In genomic region chr10:101231912-101232689, GRCh38 we compare ENCODE assay signal across 20 cellular contexts. TPM values are rescaled to one million over a fixed set of nuclear protein-coding genes. Genes with fewer than 3 reads are reported as not detected.
A peak's percentile ranks its signal among the peaks of the same experiment; 100 is the strongest.
DNase-seq lines count a peak whose midpoint lies in the region; ATAC-seq, FAIRE-seq and TF ChIP-seq lines count a peak whose summit lies in the region.
"Had no signal": no experiment of that assay in that cellular context is flagged by ENCODE, and none has a peak within 500 bp of the region (broad histone marks: within the 10 kb centered on the region; RNA-seq: fewer than 3 reads in every experiment).

No MANE protein-coding gene starts in this region.

- DNase-seq in GM23338 (ENCODE audit: low spot score) (no peak), H1 (ENCODE audit: low read depth in 1 of 2, low spot score in 2 of 2) (no peak), aorta (no peak), SK-N-DZ (ENCODE audit: low spot score) (no peak)
- DNase-seq: ACHN; BE2C; C1 segment of cervical spinal cord; CD4-positive, CD25-positive, alpha-beta regulatory T cell; CD8-positive, alpha-beta memory T cell; COR-L47; GOT3; H9 had no signal

- H3K23me2 ChIP-seq in H1 (ENCODE audit: low read depth, low read length) = peaks cover 7% of the 10 kb centered on the region; the same call in 1 of the 2 replicates

- no peaks in the 10 kb centered on the region for H3K79me1 ChIP-seq in H1 (ENCODE audit: low read depth, low read length)

- H4K5ac ChIP-seq in H1 (ENCODE audit: insufficient read length, low read depth, low read length) = no peak overlapping the region

- intact Hi-C loops in aorta (cut with DNase I) = no loop called here

- H2BK5ac ChIP-seq in H1 (ENCODE audit: low read depth, low read length) = no peak overlapping the region

- no peak overlapping the region for H3K56ac ChIP-seq in H1 (replicated peaks; ENCODE audit: insufficient read length, low read depth, low read length)

- TF ChIP-seq POLR2A in H1 (IDR thresholded peaks at IDR 0.05; ENCODE audit: control extremely low read depth in 1 of 2, low read depth in 2 of 2, low read length in 2 of 2) = no peak

- H3K36me3 Mint-ChIP-seq in GM23338 (ENCODE audit: low read depth) (no peaks in the 10 kb centered on the region), nephron (ENCODE audit: low read depth) (no peaks in the 10 kb centered on the region)
- H3K36me3 Mint-ChIP-seq: CD4-positive, CD25-positive, alpha-beta regulatory T cell had no signal

- ATAC-seq in GM23338 (no peak), aorta (ENCODE audit: low FRiP score) (no peak), HG03108 (IDR thresholded peaks at IDR 0.05; ENCODE audit: unreplicated experiment) (no peak)

- H3K27me3 ChIP-seq in GM23338 (ENCODE audit: insufficient read depth) (peaks cover 100% of the 10 kb centered on the region), H1 (replicated peaks in 1 of 4; ENCODE audit: control insufficient read depth in 3 of 4, extremely low read depth in 1 of 4, insufficient read depth in 3 of 4, low read length in 3 of 4) (peaks cover 99 to 100% (median 100%) of the 10 kb centered on the region in 4 experiments), skeletal muscle tissue (ENCODE audit: control insufficient read depth in 3 of 3, insufficient read depth in 3 of 3, low read length in 3 of 3) (peaks cover 37 to 74% (median 62%) of the 10 kb centered on the region in 3 donors), aorta (ENCODE audit: control insufficient read depth in 1 of 2, insufficient read depth in 2 of 2, low read length in 1 of 2) (no peaks in the 10 kb centered on the region)

- POLR2A ChIA-PET in H1 (lab: Charles Lee; ENCODE audit: partially characterized antibody) = no interaction called here

- no peaks in the 10 kb centered on the region for H3K36me3 ChIP-seq in GM23338 (ENCODE audit: insufficient read depth)
- peaks cover 0 to 12% (median 0%) of the 10 kb centered on the region in 4 experiments; a peak in 1 of 8 replicates for H3K36me3 ChIP-seq in H1 (ENCODE audit: control insufficient read depth in 2 of 4, insufficient read depth in 4 of 4, low read length in 3 of 4)
- H3K36me3 ChIP-seq in skeletal muscle tissue (ENCODE audit: control insufficient read depth in 3 of 3, insufficient read depth in 3 of 3, low read length in 3 of 3) = no peaks in the 10 kb centered on the region
- H3K36me3 ChIP-seq in aorta (ENCODE audit: control insufficient read depth in 1 of 2, insufficient read depth in 2 of 2, low read length in 1 of 2) = no peaks in the 10 kb centered on the region
- H3K36me3 ChIP-seq: BE2C had no signal

- H2AFZ ChIP-seq in GM23338 = no peak overlapping the region
- no peak overlapping the region for H2AFZ ChIP-seq in H1 (ENCODE audit: low read length)

- no peak for TF ChIP-seq EP300 in H1 (IDR thresholded peaks at IDR 0.05; ENCODE audit: borderline replicate concordance in 1 of 2, low read depth in 2 of 2, low read length in 2 of 2)

- no peak overlapping the region for H3K27ac Mint-ChIP-seq in GM23338
- H3K27ac Mint-ChIP-seq in nephron = no peak overlapping the region
- H3K27ac Mint-ChIP-seq: CD4-positive, CD25-positive, alpha-beta regulatory T cell; CD8-positive, alpha-beta memory T cell had no signal

- H3K9me3 ChIP-seq in H1 (ENCODE audit: insufficient read depth in 2 of 2, low read depth in 1 of 2, low read length in 1 of 2) (0 out of 4 replicates have a peak, but pooled peaks cover 0 to 4% of the 10 kb centered on the region in 2 experiments), skeletal muscle tissue (ENCODE audit: control insufficient read depth in 3 of 3, low read length in 3 of 3) (no peaks in the 10 kb centered on the region), aorta (ENCODE audit: control insufficient read depth, low read length) (no peaks in the 10 kb centered on the region)
- H3K9me3 ChIP-seq: BE2C had no signal

- H3K9me3 Mint-ChIP-seq in GM23338 (peaks cover 11% of the 10 kb centered on the region; the same call in 2 of the 3 replicates), nephron (no peaks in the 10 kb centered on the region)
- H3K9me3 Mint-ChIP-seq: CD8-positive, alpha-beta memory T cell had no signal

- no peaks in the 10 kb centered on the region for H3K79me2 ChIP-seq in GM23338 (replicated peaks; ENCODE audit: insufficient read depth)
- no peaks in the 10 kb centered on the region for H3K79me2 ChIP-seq in H1 (ENCODE audit: control insufficient read depth in 1 of 2, insufficient read depth in 2 of 2, low read length in 2 of 2)

- no peak overlapping the region for H2BK15ac ChIP-seq in H1 (ENCODE audit: low read length)

- H3K4me1 ChIP-seq in GM23338 (ENCODE audit: insufficient read depth) (peaks cover 25% of the 10 kb centered on the region; the same call in 1 of the 2 replicates), H1 (replicated peaks in 1 of 4; ENCODE audit: control insufficient read depth in 3 of 4, insufficient read depth in 4 of 4, low read length in 3 of 4) (peaks cover 3 to 29% (median 7%) of the 10 kb centered on the region in 4 experiments), skeletal muscle tissue (ENCODE audit: control insufficient read depth in 3 of 3, insufficient read depth in 3 of 3, low read length in 3 of 3) (peaks cover 39 to 58% (median 45%) of the 10 kb centered on the region in 3 donors), aorta (ENCODE audit: control insufficient read depth in 1 of 2, insufficient read depth in 2 of 2, low read length in 2 of 2) (no peaks in the 10 kb centered on the region)
- H3K4me1 ChIP-seq: BE2C had no signal

- H2BK120ac ChIP-seq in H1 (replicated peaks; ENCODE audit: low read depth, low read length) = no peak overlapping the region

- H2AK5ac ChIP-seq in H1 (ENCODE audit: low read depth, low read length) = 0 out of 2 replicates have a peak overlapping the region, but pooled peaks have one; percentile 7

- TF ChIP-seq CTCF in GM23338 (conservative IDR thresholded peaks at IDR 0.05; ENCODE audit: low read depth in 2 of 2) (no peak), H1 (IDR thresholded peaks at IDR 0.05; ENCODE audit: control extremely low read depth in 1 of 3, insufficient read depth in 1 of 3, low read depth in 1 of 3, low read length in 3 of 3) (no peak), nephron (IDR thresholded peaks at IDR 0.05; ENCODE audit: unreplicated experiment in 3 of 3) (no peak)

- H3K4me1 Mint-ChIP-seq in GM23338 = peaks cover 31% of the 10 kb centered on the region
- peaks cover 27% of the 10 kb centered on the region for H3K4me1 Mint-ChIP-seq in nephron

- H3K27me3 Mint-ChIP-seq in GM23338 (ENCODE audit: insufficient read depth, low read depth, poor library complexity) = peaks cover 98% of the 10 kb centered on the region
- H3K27me3 Mint-ChIP-seq in nephron (ENCODE audit: low read depth) = peaks cover 97% of the 10 kb centered on the region

- H4K20me1 ChIP-seq in GM23338 (replicated peaks; ENCODE audit: insufficient read depth) (peaks cover 15% of the 10 kb centered on the region), H1 (replicated peaks in 1 of 2; ENCODE audit: control insufficient read depth in 1 of 2, insufficient read depth in 2 of 2, low read length in 2 of 2) (peaks cover 38 to 40% of the 10 kb centered on the region in 2 experiments)

- no peak for FAIRE-seq in H1 (lab: Jason Lieb, UNC)
- FAIRE-seq: A204.1, D721Med, G401.6, GM12891, GM19239 had no signal

- H4K91ac ChIP-seq in H1 (replicated peaks; ENCODE audit: insufficient read length, low read length) = no peak overlapping the region

- no peak overlapping the region for H2BK12ac ChIP-seq in H1 (ENCODE audit: low read depth, low read length)

- no peak for TF ChIP-seq RAD21 in H1 (IDR thresholded peaks at IDR 0.05 in 1 of 2, conservative IDR thresholded peaks at IDR 0.05 in 1 of 2; ENCODE audit: low read depth in 2 of 2, low read length in 2 of 2)

- H3F3A ChIP-seq in GM23338 (replicated peaks; ENCODE audit: low read depth) = peaks cover 10% of the 10 kb centered on the region; the same call in 1 of the 2 replicates

- no peak overlapping the region for H3K18ac ChIP-seq in H1 (ENCODE audit: extremely low read depth, low read length)

- no peak overlapping the region for H2BK20ac ChIP-seq in H1 (ENCODE audit: low read length)

- H3K4me3 Mint-ChIP-seq in GM23338 = no peak overlapping the region; the same call in 2 of the 3 replicates
- H3K4me3 Mint-ChIP-seq in nephron = peak overlapping the region in 2 of 3 experiments; percentile 0 to 3
- H3K4me3 Mint-ChIP-seq: CD4-positive, CD25-positive, alpha-beta regulatory T cell; CD8-positive, alpha-beta memory T cell; H9 had no signal

- H3K9me2 ChIP-seq in GM23338 (ENCODE audit: insufficient read depth) = no peaks in the 10 kb centered on the region

- H3K4me3 ChIP-seq in GM23338 (no peak overlapping the region), H1 (ENCODE audit: extremely low read depth in 1 of 4, insufficient read depth in 2 of 4, low read depth in 3 of 4, low read length in 4 of 4) (no peak overlapping the region), skeletal muscle tissue (ENCODE audit: low read length in 3 of 3) (no peak overlapping the region), aorta (ENCODE audit: low read length in 2 of 2) (no peak overlapping the region)

- H3K4me2 ChIP-seq in GM23338 = no peak overlapping the region
- no peak overlapping the region for H3K4me2 ChIP-seq in H1 (ENCODE audit: insufficient read depth in 1 of 2, low read depth in 2 of 2, low read length in 2 of 2)

- H3K27ac ChIP-seq in GM23338 (ENCODE audit: low read depth) = no peak overlapping the region
- no peak overlapping the region for H3K27ac ChIP-seq in H1 (ENCODE audit: low read depth, low read length)
- H3K27ac ChIP-seq in skeletal muscle tissue (ENCODE audit: low read depth, low read length) = no peak overlapping the region
- no peak overlapping the region for H3K27ac ChIP-seq in aorta (ENCODE audit: low read depth in 1 of 2, low read length in 2 of 2)

- H3K4ac ChIP-seq in H1 (replicated peaks; ENCODE audit: insufficient read length, low read depth, low read length) = no peak overlapping the region

- no peak overlapping the region for H3K23ac ChIP-seq in H1 (ENCODE audit: insufficient read length)

- CTCF ChIA-PET in H1 (lab: Charles Lee; ENCODE audit: partially characterized antibody) = interaction anchor here (2.7 to 10.4 kb wide), 3 partner anchors 7 to 18 kb away, joined by 14 to 113 read pairs (median 15); no protein-coding TSS in a partner anchor

- no peak overlapping the region for H3K9ac ChIP-seq in H1 (replicated peaks in 1 of 4; ENCODE audit: extremely low read depth in 1 of 4, low read depth in 3 of 4, low read length in 3 of 4)
- peak overlapping the region in 2 of 3 donors; percentile 8 to 95 for H3K9ac ChIP-seq in skeletal muscle tissue (ENCODE audit: low read depth in 1 of 3, low read length in 3 of 3)

- no peak overlapping the region for H3K14ac ChIP-seq in H1 (ENCODE audit: insufficient read length)

- no peak overlapping the region for H4K8ac ChIP-seq in H1 (ENCODE audit: extremely low read depth, insufficient read depth, low read length)

- 50% methylated on average over 12 of the region's 12 CpGs; no CpG with 5 or more reads in 1 of the 2 experiments for WGBS in H1 (ENCODE audit: extremely low coverage in 1 of 2, insufficient coverage in 1 of 2, insufficient read length in 1 of 2, insufficient replicate concordance in 2 of 2, low coverage in 1 of 2, low lambda C conversion rate in 2 of 2, missing lambda C conversion rate in 1 of 2), 2 experiments
- WGBS in aorta, 2 donors = 20 to 29% methylated on average over 12 of the region's 12 CpGs

RNA-seq across cellular contexts. Expression of gene LBX1, which starts 2.8 kb away (rescaled TPM):
- total RNA-seq in GM23338 (2014; rRNA removed; shearing (Covaris generic)) = not detected in 2 replicates
- polyA plus RNA-seq in GM23338 (2016; fragmentation: Nextera tagmentation; extraction: Ambion mirVana) (not detected in 2 replicates), H1 (2011; rRNA removed) (not detected in 2 replicates), aorta (not detected)
- total RNA-seq in H1 (2021; fragmentation: NEBNext Ultra II Directional; extraction: Animal tissue kit (Norgen Biotek cat#: 25700)) = not detected in 2 replicates
- not detected for polyA plus RNA-seq in H1 (2011; cell fraction: cytosol; rRNA removed)
- not detected for polyA plus RNA-seq in H1 (2011; cell fraction: nucleus; rRNA removed)
- polyA plus RNA-seq in H1 (2012, experiment 1 of 2) = not detected in 4 replicates
- polyA plus RNA-seq in H1 (2012, experiment 2 of 2) = not detected
- polyA plus RNA-seq in H1 (2013, experiment 1 of 2) = not detected
- polyA plus RNA-seq in H1 (2013, experiment 2 of 2) = not detected
- not detected in 2 replicates for polyA minus RNA-seq in H1 (2011; rRNA and poly(A)+ RNA removed)
- not detected for polyA minus RNA-seq in H1 (2011; cell fraction: cytosol; rRNA and poly(A)+ RNA removed)
- not detected for polyA minus RNA-seq in H1 (2011; cell fraction: nucleus; rRNA and poly(A)+ RNA removed)
- total RNA-seq in skeletal muscle tissue (3.1 TPM), aorta (not detected)
- not detected in 2 replicates for polyA plus RNA-seq in SK-N-DZ (2014; cell fraction: cytosol; rRNA removed)
- not detected in 2 replicates for polyA plus RNA-seq in SK-N-DZ (2014; cell fraction: nucleus; rRNA removed)
- total RNA-seq: CD4-positive, CD25-positive, alpha-beta regulatory T cell; CD8-positive, alpha-beta memory T cell; H9 had no signal
- polyA plus RNA-seq: CD4-positive, CD25-positive, alpha-beta regulatory T cell; CD8-positive, alpha-beta memory T cell had no signal

Comparison
In these comparisons a context has a peak if more than half of its experiments do, and no peak if none do; other contexts are left out.
1. H3K9ac ChIP-seq: peak in skeletal muscle tissue (2 of 3); none in H1 (0 of 4).